ENCODE assay signal across 13 cellular contexts in genomic region chr22:40175571-40176105, GRCh38. TPM values are rescaled to one million over a fixed set of nuclear protein-coding genes. Genes with fewer than 3 reads are reported as not detected.
A peak's percentile ranks its signal among the peaks of the same experiment; 100 is the strongest.
DNase-seq lines count a peak whose midpoint lies in the region; ATAC-seq and TF ChIP-seq lines count a peak whose summit lies in the region.
"Had no signal": no experiment of that assay in that cellular context is flagged by ENCODE, and none has a peak within 500 bp of the region (broad histone marks: within the 10 kb centered on the region; RNA-seq: fewer than 3 reads in every experiment).

No MANE protein-coding gene starts in this region.

- H3K27me3 ChIP-seq in testis = no peaks in the 10 kb centered on the region

- DNase-seq in activated naive CD4-positive, alpha-beta T cell treated with anti-CD3 and anti-CD28 coated beads, Interleukin-2, amount 10 ng/mL, durations not matched to agents 7 days and 5 days = no peak
- DNase-seq in activated naive CD4-positive, alpha-beta T cell (lab: John Stamatoyannopoulos, UW) = no peak
- no peak for DNase-seq in activated CD8-positive, alpha-beta T cell treated with anti-CD3 and anti-CD28 coated beads for 36 hours
- DNase-seq in fibroblast of the aortic adventitia (ENCODE audit: low read depth) (peak; percentile 42), testis (no peak), NCI-H2081 (lab: John Stamatoyannopoulos, UW) (no peak), NCI-H774 (lab: John Stamatoyannopoulos, UW) (no peak)
- DNase-seq: GF-D8, KBM-7, NCI-H2227 treated with DMSO at 0.1 percent for 48 hours, SHP77 treated with DMSO at 0.1 percent for 48 hours had no signal

- peaks cover 25% of the 10 kb centered on the region for H3K4me1 ChIP-seq in testis
- H3K4me1 ChIP-seq: parathyroid adenoma had no signal

- H3K9me3 Mint-ChIP-seq in activated naive CD4-positive, alpha-beta T cell treated with anti-CD3 and anti-CD28 coated beads, Interleukin-2, amount 10 ng/mL, durations not matched to agents 7 days and 5 days = no peaks in the 10 kb centered on the region
- no peaks in the 10 kb centered on the region for H3K9me3 Mint-ChIP-seq in activated CD8-positive, alpha-beta T cell treated with anti-CD3 and anti-CD28 coated beads for 36 hours

- no peak for TF ChIP-seq CTCF in activated CD8-positive, alpha-beta T cell treated with anti-CD3 and anti-CD28 coated beads for 36 hours (IDR thresholded peaks at IDR 0.05)
- TF ChIP-seq CTCF in fibroblast of the aortic adventitia (IDR thresholded peaks at IDR 0.05; ENCODE audit: insufficient read depth, low read length) = no peak
- TF ChIP-seq CTCF in testis (IDR thresholded peaks at IDR 0.05) = no peak

- peak overlapping the region; percentile 43 to 86 for H3K27ac ChIP-seq in testis
- H3K27ac ChIP-seq: parathyroid adenoma had no signal

- TF ChIP-seq POLR2A in testis (IDR thresholded peaks at IDR 0.05) = no peak

- H3K36me3 ChIP-seq in testis (ENCODE audit: low read depth, missing control alignments) = no peaks in the 10 kb centered on the region

- H3K4me1 Mint-ChIP-seq in activated naive CD4-positive, alpha-beta T cell treated with anti-CD3 and anti-CD28 coated beads, Interleukin-2, amount 10 ng/mL, durations not matched to agents 7 days and 5 days = peaks cover 39% of the 10 kb centered on the region
- H3K4me1 Mint-ChIP-seq in activated CD8-positive, alpha-beta T cell treated with anti-CD3 and anti-CD28 coated beads for 36 hours (ENCODE audit: low read depth) = peaks cover 46% of the 10 kb centered on the region

- H3K27ac Mint-ChIP-seq in activated naive CD4-positive, alpha-beta T cell treated with anti-CD3 and anti-CD28 coated beads, Interleukin-2, amount 10 ng/mL, durations not matched to agents 7 days and 5 days = peak overlapping the region; percentile 55
- peak overlapping the region; percentile 67 for H3K27ac Mint-ChIP-seq in activated CD8-positive, alpha-beta T cell treated with anti-CD3 and anti-CD28 coated beads for 36 hours

- no peaks in the 10 kb centered on the region for H3K27me3 Mint-ChIP-seq in activated naive CD4-positive, alpha-beta T cell treated with anti-CD3 and anti-CD28 coated beads, Interleukin-2, amount 10 ng/mL, durations not matched to agents 7 days and 5 days
- no peaks in the 10 kb centered on the region for H3K27me3 Mint-ChIP-seq in activated CD8-positive, alpha-beta T cell treated with anti-CD3 and anti-CD28 coated beads for 36 hours

- no peak for ATAC-seq in activated CD8-positive, alpha-beta T cell treated with anti-CD3 and anti-CD28 coated beads for 36 hours
- no peak for ATAC-seq in GM18517 (IDR thresholded peaks at IDR 0.05; ENCODE audit: unreplicated experiment)

- no peaks in the 10 kb centered on the region for H3K9me3 ChIP-seq in testis

- no peak overlapping the region for H3K4me3 Mint-ChIP-seq in activated naive CD4-positive, alpha-beta T cell treated with anti-CD3 and anti-CD28 coated beads, Interleukin-2, amount 10 ng/mL, durations not matched to agents 7 days and 5 days
- no peak overlapping the region for H3K4me3 Mint-ChIP-seq in activated CD8-positive, alpha-beta T cell treated with anti-CD3 and anti-CD28 coated beads for 36 hours

- intact Hi-C loops in activated CD8-positive, alpha-beta T cell treated with anti-CD3 and anti-CD28 coated beads for 36 hours (cut with micrococcal nuclease) = loop anchor here (5.0 kb wide), 3 partner anchors 67 to 172 kb away; partner anchors contain the start of gene ADSL
- intact Hi-C loops in testis (cut with DNase I; ENCODE audit: low total_unique reads) = no loop called here

- 61 to 68% methylated on average over 6 of the region's 6 CpGs for WGBS in testis, 2 donors

- POLR2A ChIA-PET in activated CD8-positive, alpha-beta T cell treated with anti-CD3 and anti-CD28 coated beads for 36 hours (lab: Charles Lee) = interaction anchor here (0.7 to 1.2 kb wide), 3 partner anchors 43 to 132 kb away, joined by 3 read pairs; no protein-coding TSS in a partner anchor

- peaks cover 8% of the 10 kb centered on the region for H3K36me3 Mint-ChIP-seq in activated naive CD4-positive, alpha-beta T cell treated with anti-CD3 and anti-CD28 coated beads, Interleukin-2, amount 10 ng/mL, durations not matched to agents 7 days and 5 days
- H3K36me3 Mint-ChIP-seq in activated CD8-positive, alpha-beta T cell treated with anti-CD3 and anti-CD28 coated beads for 36 hours (ENCODE audit: low read depth) = peaks cover 6% of the 10 kb centered on the region

- CTCF ChIA-PET in activated naive CD4-positive, alpha-beta T cell treated with anti-CD3 and anti-CD28 coated beads, Interleukin-2, amount 10 ng/mL, durations not matched to agents 7 days and 5 days (lab: Charles Lee) = interaction anchor here (0.7 kb wide), 1 partner anchor 36 kb away, joined by 4 read pairs; no protein-coding TSS in a partner anchor
- CTCF ChIA-PET in activated CD8-positive, alpha-beta T cell treated with anti-CD3 and anti-CD28 coated beads for 36 hours (lab: Charles Lee) = no interaction called here

- H3K4me3 ChIP-seq in fibroblast of the aortic adventitia (ENCODE audit: low read depth, low read length) (no peak overlapping the region), testis (no peak overlapping the region)

RNA-seq across cellular contexts. Expression of gene TNRC6B, which starts 2.1 kb away (rescaled TPM):
- total RNA-seq in activated CD8-positive, alpha-beta T cell treated with anti-CD3 and anti-CD28 coated beads for 36 hours = 10 to 100 TPM; 42.6 to 45.2 TPM
- total RNA-seq in fibroblast of the aortic adventitia (ENCODE audit: low replicate concordance) (19.1 and 35.3 TPM in 2 replicates), testis (100 to 1,000 TPM in 1 of 2 donors, 10 to 100 TPM in 1; 79.7 to 122 TPM)
- polyA plus RNA-seq in testis (ENCODE audit: insufficient read depth, low read depth, low replicate concordance) = 49.2 TPM
